ENCODE assay signal across 36 cellular contexts in genomic region chr12:113436993-113437728, GRCh38. TPM values are rescaled to one million over a fixed set of nuclear protein-coding genes. Genes with fewer than 3 reads are reported as not detected.
"Had no signal": no experiment of that assay in that cellular context is flagged by ENCODE, and none has a peak within 500 bp of the region (broad histone marks: within the 10 kb centered on the region; RNA-seq: fewer than 3 reads in every experiment).

No MANE protein-coding gene starts in this region.

- H3K4me1 ChIP-seq: adrenal gland, esophagus muscularis mucosa, gastroesophageal sphincter had no signal

- H3K36me3 Mint-ChIP-seq: activated naive CD8-positive, alpha-beta T cell; T-cell had no signal

- H3K36me3 ChIP-seq: adrenal gland, cardiac muscle cell, esophagus muscularis mucosa, gastroesophageal sphincter, WERI-Rb-1 had no signal

- H3K9me3 ChIP-seq: adrenal gland, body of pancreas, esophagus muscularis mucosa, gastroesophageal sphincter had no signal

- H3K27ac ChIP-seq: adrenal gland, body of pancreas, cardiac muscle cell, coronary artery, dorsolateral prefrontal cortex, esophagus muscularis mucosa, gastroesophageal sphincter, WERI-Rb-1 had no signal

- ATAC-seq: activated CD4-positive, CD25-positive, alpha-beta regulatory T cell treated with anti-CD3 and anti-CD28 coated beads, Interleukin-2, amount 50 U/mL, for 24 hours; activated CD8-positive, alpha-beta T cell treated with anti-CD3 and anti-CD28 coated beads for 36 hours; activated T-cell treated with anti-CD3 and anti-CD28 coated beads, Interleukin-2, amount 50 U/mL, for 4 hours; activated T-helper 17 cell treated with anti-CD3 and anti-CD28 coated beads, Interleukin-2, amount 50 U/mL, for 72 hours; body of pancreas; effector memory CD8-positive, alpha-beta T cell; gastroesophageal sphincter; T-cell had no signal

- H3K4me3 Mint-ChIP-seq: activated B cell treated with CpG ODN at 0.5 μM for 24 hours; activated CD8-positive, alpha-beta T cell treated with anti-CD3 and anti-CD28 coated beads for 36 hours; activated naive CD8-positive, alpha-beta T cell; activated T-cell treated with anti-CD3 and anti-CD28 coated beads, Interleukin-2, amount 50 U/mL, for 4 hours; activated T-helper 17 cell treated with anti-CD3 and anti-CD28 coated beads, Interleukin-2, amount 50 U/mL, for 72 hours; dendritic cell treated with granulocyte-macrophage colony-stimulating factor and Interleukin-4, amounts not matched to agents 40 ng/mL and 50 ng/mL, for 4 days; effector memory CD8-positive, alpha-beta T cell; T-cell; T-helper 1 cell treated with Interleukin-12 subunit alpha and Interleukin-12 subunit beta and Interleukin-4 antibody, amounts not matched to agents 30 μg/mL and 1 μg/mL, for 36 hours had no signal

- H3K27ac Mint-ChIP-seq: activated B cell treated with CpG ODN at 0.5 μM for 24 hours; activated CD8-positive, alpha-beta T cell treated with anti-CD3 and anti-CD28 coated beads for 36 hours; activated naive CD8-positive, alpha-beta T cell; activated T-helper 17 cell treated with anti-CD3 and anti-CD28 coated beads, Interleukin-2, amount 50 U/mL, for 72 hours; dendritic cell treated with granulocyte-macrophage colony-stimulating factor and Interleukin-4, amounts not matched to agents 40 ng/mL and 50 ng/mL, for 4 days; effector memory CD8-positive, alpha-beta T cell; T-cell; T-helper 1 cell treated with Interleukin-12 subunit alpha and Interleukin-12 subunit beta and Interleukin-4 antibody, amounts not matched to agents 30 μg/mL and 1 μg/mL, for 36 hours had no signal

- H3K9me3 Mint-ChIP-seq: activated B cell treated with CpG ODN at 0.5 μM for 24 hours; activated CD8-positive, alpha-beta T cell treated with anti-CD3 and anti-CD28 coated beads for 36 hours; activated T-cell treated with anti-CD3 and anti-CD28 coated beads, Interleukin-2, amount 50 U/mL, for 4 hours; activated T-helper 17 cell treated with anti-CD3 and anti-CD28 coated beads, Interleukin-2, amount 50 U/mL, for 72 hours; dendritic cell treated with granulocyte-macrophage colony-stimulating factor and Interleukin-4, amounts not matched to agents 40 ng/mL and 50 ng/mL, for 4 days; effector memory CD8-positive, alpha-beta T cell; T-cell; T-helper 1 cell treated with Interleukin-12 subunit alpha and Interleukin-12 subunit beta and Interleukin-4 antibody, amounts not matched to agents 30 μg/mL and 1 μg/mL, for 36 hours had no signal

- DNase-seq: activated B cell treated with CpG ODN at 0.5 μM for 24 hours; activated CD4-positive, alpha-beta T cell treated with anti-CD3 and anti-CD28 coated beads for 48 hours; activated CD4-positive, alpha-beta T cell treated with anti-CD3 and anti-CD28 coated beads, Interleukin-2, amount 50 U/mL, for 1 hour; activated CD4-positive, alpha-beta T cell treated with anti-CD3 and anti-CD28 coated beads, Interleukin-2, amount 50 U/mL, for 48 hours; activated CD8-positive, alpha-beta memory T cell treated with anti-CD3 and anti-CD28 coated beads for 24 hours; activated CD8-positive, alpha-beta T cell treated with anti-CD3 and anti-CD28 coated beads for 36 hours; activated effector memory CD4-positive, alpha-beta T cell treated with Interleukin-2 at 50 U/mL for 16 hours; activated gamma-delta T cell treated with Interleukin-2 at 50 U/mL for 16 hours; activated naive CD4-positive, alpha-beta T cell treated with anti-CD3 and anti-CD28 coated beads, Interleukin-2, amount 50 U/mL, for 16 hours; activated naive CD4-positive, alpha-beta T cell treated with Interleukin-2 at 50 U/mL for 16 hours; activated T-cell treated with anti-CD3 and anti-CD28 coated beads, Interleukin-2, amount 50 U/mL, for 4 hours; amygdala; aorta; body of pancreas; central memory CD4-positive, alpha-beta T cell; cerebellar nuclear complex; dorsolateral prefrontal cortex; effector memory CD8-positive, alpha-beta T cell; erythroblast; foreskin melanocyte; SW 1271; T-cell; T1000; WERI-Rb-1 had no signal

- H3K4me1 Mint-ChIP-seq: activated B cell treated with CpG ODN at 0.5 μM for 24 hours; activated T-helper 17 cell treated with anti-CD3 and anti-CD28 coated beads, Interleukin-2, amount 50 U/mL, for 72 hours; T-cell had no signal

- H3K27me3 Mint-ChIP-seq: activated naive CD8-positive, alpha-beta T cell had no signal

- H3K27me3 ChIP-seq: adrenal gland, body of pancreas had no signal

- H3K4me3 ChIP-seq: adrenal gland, body of pancreas, cardiac muscle cell, coronary artery, dorsolateral prefrontal cortex, esophagus muscularis mucosa, gastroesophageal sphincter had no signal

RNA-seq across cellular contexts. Expression of gene SDSL, which starts 15.0 kb away (rescaled TPM):
- total RNA-seq: activated CD8-positive, alpha-beta T cell treated with anti-CD3 and anti-CD28 coated beads for 36 hours had no signal

RNA-seq across cellular contexts. Expression of gene SDS, which starts 33.5 kb away (rescaled TPM):
- total RNA-seq: activated B cell treated with CpG ODN at 0.5 μM for 24 hours; activated CD8-positive, alpha-beta T cell treated with anti-CD3 and anti-CD28 coated beads for 36 hours; activated T-helper 17 cell treated with anti-CD3 and anti-CD28 coated beads, Interleukin-2, amount 50 U/mL, for 72 hours; cardiac muscle cell; glomerular endothelial cell; T-helper 2 cell treated with Interferon-gamma antibody and Interleukin-4, amounts not matched to agents 100 ng/mL and 5 ng/mL, for 36 hours had no signal
- polyA plus RNA-seq: cardiac muscle cell had no signal

RNA-seq across cellular contexts. Expression of gene LHX5, which starts 34.5 kb away (rescaled TPM):
- total RNA-seq: activated B cell treated with CpG ODN at 0.5 μM for 24 hours; activated CD8-positive, alpha-beta T cell treated with anti-CD3 and anti-CD28 coated beads for 36 hours; activated T-cell treated with anti-CD3 and anti-CD28 coated beads, Interleukin-2, amount 50 U/mL, for 4 hours; activated T-helper 17 cell treated with anti-CD3 and anti-CD28 coated beads, Interleukin-2, amount 50 U/mL, for 72 hours; adrenal gland; aorta; body of pancreas; cardiac muscle cell; dorsolateral prefrontal cortex; esophagus muscularis mucosa; gastroesophageal sphincter; glomerular endothelial cell; T-cell; T-helper 2 cell treated with Interferon-gamma antibody and Interleukin-4, amounts not matched to agents 100 ng/mL and 5 ng/mL, for 36 hours had no signal
- polyA plus RNA-seq: adrenal gland, aorta, cardiac muscle cell had no signal
